Comparison of ENCODE assay signal across 35 cellular contexts in the genomic region with DNA sequence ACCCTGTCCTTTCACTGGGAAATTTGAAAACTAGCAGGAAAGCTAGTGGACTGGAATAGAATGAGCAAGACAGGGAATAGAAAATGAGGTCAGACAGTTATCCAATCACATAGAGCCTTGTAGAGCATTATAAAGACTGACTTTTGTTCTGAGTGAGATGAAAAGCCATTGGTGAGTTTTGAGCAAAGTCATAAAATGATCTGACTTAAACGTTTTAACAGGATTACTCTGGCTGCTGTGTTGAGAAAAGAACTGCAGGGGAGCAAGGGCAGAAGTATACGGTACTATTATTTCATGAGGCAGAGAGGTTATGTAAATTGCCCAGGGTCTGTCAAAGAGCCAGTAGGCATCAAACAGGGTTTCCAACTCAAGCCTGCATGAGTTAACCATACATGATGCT.
"Had no signal": no experiment of that assay in that cellular context is flagged by ENCODE, and none has a peak within 500 bp of the region (broad histone marks: within the 10 kb centered on the region; RNA-seq: fewer than 3 reads in every experiment).

No MANE protein-coding gene starts in this region.

- H3K27ac ChIP-seq: adrenal gland, breast epithelium, cardiac muscle cell, colonic mucosa, epithelial cell of prostate, esophagus squamous epithelium, gastroesophageal sphincter, heart right ventricle, hepatocyte had no signal

- DNase-seq: activated CD4-positive, alpha-beta memory T cell treated with anti-CD3 and anti-CD28 coated beads for 36 hours; activated CD4-positive, alpha-beta T cell treated with anti-CD3 and anti-CD28 coated beads for 36 hours; activated CD4-positive, alpha-beta T cell treated with anti-CD3 and anti-CD28 coated beads, Interleukin-2, amount 10 ng/mL, durations not matched to agents 24 days and 14 days; activated CD4-positive, CD25-positive, alpha-beta regulatory T cell; activated CD4-positive, CD25-positive, alpha-beta regulatory T cell treated with anti-CD3 and anti-CD28 coated beads, Interleukin-2, amount 50 U/mL, for 72 hours; activated CD8-positive, alpha-beta memory T cell treated with anti-CD3 and anti-CD28 coated beads, Interleukin-2, amount 10 ng/mL, durations not matched to agents 7 days and 5 days; activated CD8-positive, alpha-beta memory T cell treated with anti-CD3 and anti-CD28 coated beads, Interleukin-2, amount 50 U/mL, for 4 hours; activated CD8-positive, alpha-beta T cell treated with anti-CD3 and anti-CD28 coated beads, Interleukin-2, amount 10 ng/mL, durations not matched to agents 7 days and 5 days; activated effector memory CD4-positive, alpha-beta T cell treated with anti-CD3 and anti-CD28 coated beads, Interleukin-2, amount 50 U/mL, for 16 hours; activated naive CD4-positive, alpha-beta T cell treated with anti-CD3 and anti-CD28 coated beads for 36 hours; activated naive CD8-positive, alpha-beta T cell treated with anti-CD3 and anti-CD28 coated beads for 36 hours; activated naive CD8-positive, alpha-beta T cell treated with anti-CD3 and anti-CD28 coated beads, Interleukin-2, amount 50 U/mL, for 24 hours; activated T-cell treated with anti-CD3 and anti-CD28 coated beads, Interleukin-2, amount 50 U/mL, for 1 hour; activated T-cell treated with anti-CD3 and anti-CD28 coated beads, Interleukin-2, amount 50 U/mL, for 48 hours; adrenal gland; amygdala; aorta; central memory CD4-positive, alpha-beta T cell; cerebellar nuclear complex; colonic mucosa; effector CD8-positive, alpha-beta T cell; esophagus squamous epithelium; foreskin melanocyte; heart right ventricle had no signal

- H3K27me3 ChIP-seq: adrenal gland, breast epithelium, cardiac muscle cell, colonic mucosa, esophagus squamous epithelium, gastroesophageal sphincter, heart right ventricle, hepatocyte had no signal

- H3K4me1 Mint-ChIP-seq: activated CD4-positive, alpha-beta T cell treated with anti-CD3 and anti-CD28 coated beads for 36 hours; activated CD4-positive, alpha-beta T cell treated with anti-CD3 and anti-CD28 coated beads, Interleukin-2, amount 10 ng/mL, durations not matched to agents 24 days and 14 days; activated CD8-positive, alpha-beta memory T cell treated with anti-CD3 and anti-CD28 coated beads, Interleukin-2, amount 10 ng/mL, durations not matched to agents 7 days and 5 days; activated naive CD4-positive, alpha-beta T cell treated with anti-CD3 and anti-CD28 coated beads, Interleukin-2, amount 50 U/mL, for 24 hours; activated naive CD8-positive, alpha-beta T cell treated with anti-CD3 and anti-CD28 coated beads for 36 hours; activated naive CD8-positive, alpha-beta T cell treated with anti-CD3 and anti-CD28 coated beads, Interleukin-2, amount 50 U/mL, for 24 hours; brain had no signal

- FAIRE-seq: endometrium, endothelial cell of umbilical vein had no signal

- H3K27ac Mint-ChIP-seq: activated CD4-positive, alpha-beta memory T cell treated with anti-CD3 and anti-CD28 coated beads for 36 hours; activated CD4-positive, alpha-beta T cell treated with anti-CD3 and anti-CD28 coated beads for 36 hours; activated CD4-positive, alpha-beta T cell treated with anti-CD3 and anti-CD28 coated beads, Interleukin-2, amount 10 ng/mL, durations not matched to agents 24 days and 14 days; activated CD8-positive, alpha-beta memory T cell treated with anti-CD3 and anti-CD28 coated beads, Interleukin-2, amount 10 ng/mL, durations not matched to agents 7 days and 5 days; activated CD8-positive, alpha-beta T cell treated with anti-CD3 and anti-CD28 coated beads, Interleukin-2, amount 10 ng/mL, durations not matched to agents 7 days and 5 days; activated naive CD4-positive, alpha-beta T cell treated with anti-CD3 and anti-CD28 coated beads for 36 hours; activated naive CD4-positive, alpha-beta T cell treated with anti-CD3 and anti-CD28 coated beads, Interleukin-2, amount 50 U/mL, for 24 hours; activated naive CD8-positive, alpha-beta T cell treated with anti-CD3 and anti-CD28 coated beads for 36 hours; activated naive CD8-positive, alpha-beta T cell treated with anti-CD3 and anti-CD28 coated beads, Interleukin-2, amount 50 U/mL, for 24 hours; activated T-helper 1 cell treated with anti-CD3 and anti-CD28 coated beads, Interleukin-12 subunit alpha, Interleukin-12 subunit beta, Interleukin-2, Interleukin-4 antibody, amounts not matched to agents 30 ng/mL and 10 ng/mL and 1 ng/mL, durations not matched to agents 14 hours and 24 hours and 36 hours; activated T-helper 2 cell treated with anti-CD3 and anti-CD28 coated beads, Interferon-gamma antibody, Interleukin-2, Interleukin-4, amounts not matched to agents 10 μg/mL and 5 μg/mL and 100 μg/mL, durations not matched to agents 14 hours and 24 hours and 36 hours; brain had no signal

- H3K9me3 ChIP-seq: adrenal gland, colonic mucosa had no signal

- H3K27me3 Mint-ChIP-seq: activated CD4-positive, alpha-beta T cell treated with anti-CD3 and anti-CD28 coated beads for 36 hours; activated CD4-positive, alpha-beta T cell treated with anti-CD3 and anti-CD28 coated beads, Interleukin-2, amount 10 ng/mL, durations not matched to agents 24 days and 14 days; activated CD8-positive, alpha-beta memory T cell treated with anti-CD3 and anti-CD28 coated beads, Interleukin-2, amount 10 ng/mL, durations not matched to agents 7 days and 5 days; activated naive CD8-positive, alpha-beta T cell treated with anti-CD3 and anti-CD28 coated beads for 36 hours; activated naive CD8-positive, alpha-beta T cell treated with anti-CD3 and anti-CD28 coated beads, Interleukin-2, amount 50 U/mL, for 24 hours; brain had no signal

- H3K4me3 ChIP-seq: adrenal gland, breast epithelium, cardiac muscle cell, colonic mucosa, esophagus squamous epithelium, gastroesophageal sphincter, heart right ventricle, hepatocyte had no signal

- H3K4me3 Mint-ChIP-seq: activated CD4-positive, alpha-beta memory T cell treated with anti-CD3 and anti-CD28 coated beads for 36 hours; activated CD4-positive, alpha-beta T cell treated with anti-CD3 and anti-CD28 coated beads for 36 hours; activated CD4-positive, alpha-beta T cell treated with anti-CD3 and anti-CD28 coated beads, Interleukin-2, amount 10 ng/mL, durations not matched to agents 24 days and 14 days; activated CD8-positive, alpha-beta memory T cell treated with anti-CD3 and anti-CD28 coated beads, Interleukin-2, amount 10 ng/mL, durations not matched to agents 7 days and 5 days; activated CD8-positive, alpha-beta T cell treated with anti-CD3 and anti-CD28 coated beads, Interleukin-2, amount 10 ng/mL, durations not matched to agents 7 days and 5 days; activated naive CD4-positive, alpha-beta T cell treated with anti-CD3 and anti-CD28 coated beads for 36 hours; activated naive CD4-positive, alpha-beta T cell treated with anti-CD3 and anti-CD28 coated beads, Interleukin-2, amount 50 U/mL, for 24 hours; activated naive CD8-positive, alpha-beta T cell treated with anti-CD3 and anti-CD28 coated beads for 36 hours; activated naive CD8-positive, alpha-beta T cell treated with anti-CD3 and anti-CD28 coated beads, Interleukin-2, amount 50 U/mL, for 24 hours; activated T-helper 1 cell treated with anti-CD3 and anti-CD28 coated beads, Interleukin-12 subunit alpha, Interleukin-12 subunit beta, Interleukin-2, Interleukin-4 antibody, amounts not matched to agents 30 ng/mL and 10 ng/mL and 1 ng/mL, durations not matched to agents 14 hours and 24 hours and 36 hours; brain had no signal

- H3K4me1 ChIP-seq: adrenal gland, breast epithelium, colonic mucosa, esophagus squamous epithelium, gastroesophageal sphincter, heart right ventricle had no signal

- H3K36me3 Mint-ChIP-seq: activated CD4-positive, alpha-beta memory T cell treated with anti-CD3 and anti-CD28 coated beads for 36 hours; activated CD8-positive, alpha-beta memory T cell treated with anti-CD3 and anti-CD28 coated beads, Interleukin-2, amount 10 ng/mL, durations not matched to agents 7 days and 5 days; activated naive CD8-positive, alpha-beta T cell treated with anti-CD3 and anti-CD28 coated beads for 36 hours; brain had no signal

- H3K9me3 Mint-ChIP-seq: activated CD4-positive, alpha-beta T cell treated with anti-CD3 and anti-CD28 coated beads, Interleukin-2, amount 10 ng/mL, durations not matched to agents 24 days and 14 days had no signal

- H3K4me2 ChIP-seq: hepatocyte had no signal

- H3K36me3 ChIP-seq: adrenal gland, cardiac muscle cell, colonic mucosa, esophagus squamous epithelium, gastroesophageal sphincter, heart right ventricle had no signal

- H2AFZ ChIP-seq: hepatocyte had no signal

- H3K79me2 ChIP-seq: hepatocyte had no signal
